8 cellular contexts compared by ENCODE assay signal in genomic region chr17:18033442-18034099, GRCh38. TPM values are rescaled to one million over a fixed set of nuclear protein-coding genes. Genes with fewer than 3 reads are reported as not detected.
DNase-seq lines count a peak whose midpoint lies in the region; ATAC-seq, FAIRE-seq and TF ChIP-seq lines count a peak whose summit lies in the region.

No MANE protein-coding gene starts in this region.

- peak; percentile 63 for TF ChIP-seq CTCF in AG04450 (IDR thresholded peaks at IDR 0.05; ENCODE audit: low read depth, low read length)
- peak; percentile 61 for TF ChIP-seq CTCF in GM13977 (IDR thresholded peaks at IDR 0.05; ENCODE audit: extremely low read depth, insufficient read depth, missing control alignments)
- peak; percentile 51 to 85 (median 69) for TF ChIP-seq CTCF in dorsolateral prefrontal cortex (IDR thresholded peaks at IDR 0.05 in 54 of 56, conservative IDR thresholded peaks at IDR 0.05 in 2 of 56; ENCODE audit: low read depth in 1 of 56, partially characterized antibody in 56 of 56)
- peak; percentile 59 for TF ChIP-seq CTCF in lower lobe of right lung (IDR thresholded peaks at IDR 0.05)

- no peaks in the 10 kb centered on the region for H3K36me3 ChIP-seq in lower lobe of right lung

- peak; percentile 63 for DNase-seq in AG04450 (ENCODE audit: low read depth, low spot score)
- DNase-seq in GM13977 (ENCODE audit: low spot score) = peak; percentile 80
- DNase-seq in NCI-H2171 treated with DMSO at 0.1 percent for 48 hours (lab: John Stamatoyannopoulos, UW) = peak; percentile 95
- peak in 2 of 10 donors; percentile 50 to 55 for DNase-seq in dorsolateral prefrontal cortex
- DNase-seq in lower lobe of right lung = no peak
- peak; percentile 81 for DNase-seq in stromal cell of bone marrow (ENCODE audit: low read depth)

- H3K9me3 ChIP-seq in AG04450 (ENCODE audit: control insufficient read depth, insufficient read depth, low read length) = no peaks in the 10 kb centered on the region; the same call in 1 of the 2 replicates
- no peaks in the 10 kb centered on the region for H3K9me3 ChIP-seq in lower lobe of right lung

- H3K27ac ChIP-seq in AG04450 (ENCODE audit: low read depth, low read length) = no peak overlapping the region
- peak overlapping the region in 1 of 59 donors; percentile 16 for H3K27ac ChIP-seq in dorsolateral prefrontal cortex
- H3K27ac ChIP-seq in lower lobe of right lung = no peak overlapping the region

- in situ Hi-C loops in GM13977 (cut with MboI; ENCODE audit: low pct_unique_long_range_greater_than_20kb, low sequenced_read_pairs, unreplicated experiment) = loop anchor here (10.0 kb wide), 1 partner anchor 149 kb away; no protein-coding TSS in a partner anchor

- H3K4me3 ChIP-seq in AG04450 (ENCODE audit: low read depth, low read length) = no peak overlapping the region
- no peak overlapping the region for H3K4me3 ChIP-seq in dorsolateral prefrontal cortex
- H3K4me3 ChIP-seq in lower lobe of right lung = no peak overlapping the region

- peak; percentile 89 for FAIRE-seq in TTC549 (lab: Jason Lieb, UNC)

- peak; percentile 56 for ATAC-seq in HG03095 (IDR thresholded peaks at IDR 0.05; ENCODE audit: unreplicated experiment)
- peak; percentile 91 to 93 for ATAC-seq in lower lobe of right lung

- H3K27me3 ChIP-seq in AG04450 (ENCODE audit: control insufficient read depth, insufficient read depth, low read length) (no peaks in the 10 kb centered on the region), dorsolateral prefrontal cortex (no peaks in the 10 kb centered on the region), lower lobe of right lung (ENCODE audit: low read depth) (no peaks in the 10 kb centered on the region)

- peaks cover 22% of the 10 kb centered on the region for H3K4me1 ChIP-seq in lower lobe of right lung

- POLR2A ChIA-PET in AG04450 (lab: Yijun Ruan, JAX) = no interaction called here

- CTCF ChIA-PET in AG04450 (lab: Charles Lee) = interaction anchor here (0.6 to 2.7 kb wide), 36 partner anchors 10 to 760 kb away, joined by 3 to 17 read pairs (median 4); partner anchors contain the start of genes DRC3, RASD1 and TOM1L2

- intact Hi-C loops in dorsolateral prefrontal cortex (cut with DNase I) (loop anchor here (2.0 to 10.0 kb wide), 5 partner anchors 41 to 679 kb away; partner anchors contain the start of gene RAI1 (in 1 of the 2)), lower lobe of right lung (cut with DNase I) (loop anchor here (10.0 kb wide), 1 partner anchor 349 kb away; the partner anchor contains the start of gene RAI1)

RNA-seq across cellular contexts. Expression of gene ATPAF2, which starts 5.4 kb away (rescaled TPM):
- 16.6 and 16.9 TPM in 2 replicates for polyA plus RNA-seq in AG04450 (2011; rRNA removed)
- polyA minus RNA-seq in AG04450 (2011; rRNA and poly(A)+ RNA removed) = 14.7 and 22.3 TPM in 2 replicates
- total RNA-seq in dorsolateral prefrontal cortex = 10 to 100 TPM; 23.1 to 61.4 (median 36.3) TPM
- total RNA-seq in lower lobe of right lung = 22.9 TPM

RNA-seq across cellular contexts. Expression of gene GID4, which starts 5.6 kb away (rescaled TPM):
- 6.9 and 7.6 TPM in 2 replicates for polyA plus RNA-seq in AG04450 (2011; rRNA removed)
- 13.8 and 14.8 TPM in 2 replicates for polyA minus RNA-seq in AG04450 (2011; rRNA and poly(A)+ RNA removed)
- total RNA-seq in dorsolateral prefrontal cortex (10 to 100 TPM; 10.2 to 20.5 (median 15.2) TPM), lower lobe of right lung (11.9 TPM)

RNA-seq across cellular contexts. Expression of gene DRG2, which starts 54.2 kb away (rescaled TPM):
- polyA plus RNA-seq in AG04450 (2011; rRNA removed) = 31.5 and 36.0 TPM in 2 replicates
- 42.5 and 44.7 TPM in 2 replicates for polyA minus RNA-seq in AG04450 (2011; rRNA and poly(A)+ RNA removed)
- total RNA-seq in dorsolateral prefrontal cortex (10 to 100 TPM; 27.0 to 50.8 (median 38.5) TPM), lower lobe of right lung (29.2 TPM)
